Comparison of ENCODE assay signal across 8 cellular contexts in the genomic region with DNA sequence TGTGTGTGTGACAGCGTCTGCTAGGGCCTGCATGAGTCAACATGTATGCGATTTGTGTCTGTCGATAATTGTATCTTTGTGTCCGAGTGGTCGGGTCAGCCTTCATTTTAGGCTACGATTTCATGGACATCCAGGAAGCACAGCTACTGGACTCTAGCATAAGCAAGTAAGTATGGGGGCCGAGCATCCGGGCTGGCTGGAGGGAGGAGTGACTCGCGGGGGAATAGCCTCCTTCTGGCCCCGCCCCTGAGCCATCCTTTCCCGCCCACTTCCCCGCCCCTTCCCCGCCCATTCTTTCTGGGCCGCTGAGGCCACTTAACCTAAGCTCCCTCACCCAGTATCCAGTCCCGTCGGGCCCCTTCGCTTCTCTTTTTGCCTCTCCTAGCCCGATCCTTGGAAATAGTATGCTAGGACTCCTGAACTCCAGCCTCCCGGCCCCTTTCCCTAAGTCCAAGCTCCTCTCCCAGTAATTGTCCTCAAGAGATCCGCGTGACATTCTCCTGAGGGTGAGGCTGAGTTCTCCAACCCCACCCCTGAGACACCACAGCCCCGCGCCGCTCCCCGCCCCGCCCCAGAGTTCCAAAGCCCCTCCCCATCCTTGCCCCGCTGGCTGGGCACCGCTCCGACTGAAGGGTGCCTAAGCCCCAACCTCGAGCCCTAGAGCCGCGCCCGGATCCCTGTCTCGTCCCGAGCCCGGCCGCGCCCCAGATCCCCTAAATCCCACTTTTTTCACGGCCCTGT. TPM values are rescaled to one million over a fixed set of nuclear protein-coding genes. Genes with fewer than 3 reads are reported as not detected.
DNase-seq lines count a peak whose midpoint lies in the region; ATAC-seq and TF ChIP-seq lines count a peak whose summit lies in the region.

No MANE protein-coding gene starts in this region.

- peaks cover 14% of the 10 kb centered on the region for H3K27me3 Mint-ChIP-seq in endothelial cell (ENCODE audit: unreplicated experiment)

- no peaks in the 10 kb centered on the region for H3K27me3 ChIP-seq in NT2/D1 (ENCODE audit: insufficient read depth, insufficient read length)

- H3K36me3 ChIP-seq in NT2/D1 (ENCODE audit: insufficient read depth, insufficient read length, low read length) = peaks cover 24% of the 10 kb centered on the region

- H3K27ac Mint-ChIP-seq in endothelial cell (ENCODE audit: unreplicated experiment) = peak overlapping the region; percentile 42

- no peaks in the 10 kb centered on the region for H3K9me3 Mint-ChIP-seq in endothelial cell (ENCODE audit: unreplicated experiment)

- H3K4me1 Mint-ChIP-seq in endothelial cell (ENCODE audit: unreplicated experiment) = peaks cover 24% of the 10 kb centered on the region

- no peak for ATAC-seq in HG03520 (IDR thresholded peaks at IDR 0.05; ENCODE audit: unreplicated experiment)

- peak; percentile 91 for DNase-seq in HT-29 (ENCODE audit: low spot score)
- DNase-seq in NT2/D1 (ENCODE audit: low read depth, low spot score) = peak; percentile 87
- peak; percentile 90 for DNase-seq in activated CD8-positive, alpha-beta memory T cell treated with anti-CD3 and anti-CD28 coated beads, Interleukin-2, amount 50 U/mL, for 48 hours
- peak; percentile 84 for DNase-seq in endothelial cell (ENCODE audit: low spot score)
- peak; percentile 82 for DNase-seq in midbrain (lab: John Stamatoyannopoulos, UW)
- peak; percentile 52 to 55 for DNase-seq in stimulated activated CD8-positive, alpha-beta memory T cell treated with anti-CD3 and anti-CD28 coated beads, Interleukin-15, amount 100 ng/mL, for 4 hours (ENCODE audit: low read depth in 2 of 2)

- peaks cover 13% of the 10 kb centered on the region for H3K36me3 Mint-ChIP-seq in endothelial cell (ENCODE audit: low read depth, unreplicated experiment)

- no peak for TF ChIP-seq CTCF in GM12875 (IDR thresholded peaks at IDR 0.05; ENCODE audit: borderline replicate concordance, insufficient read depth, low read depth, low read length)
- TF ChIP-seq CTCF in endothelial cell (IDR thresholded peaks at IDR 0.05; ENCODE audit: unreplicated experiment) = no peak

- H3K9ac ChIP-seq in NT2/D1 (ENCODE audit: insufficient read length, low read depth) = peak overlapping the region; percentile 85

- H3K4me1 ChIP-seq in NT2/D1 (ENCODE audit: insufficient read depth, insufficient read length) = peaks cover 24% of the 10 kb centered on the region

- peak overlapping the region; percentile 91 for H3K4me3 Mint-ChIP-seq in endothelial cell (ENCODE audit: unreplicated experiment)

- no peaks in the 10 kb centered on the region for H3K9me3 ChIP-seq in NT2/D1 (ENCODE audit: insufficient read depth, low read length)

- peak overlapping the region; percentile 33 for H3K4me3 ChIP-seq in GM12875 (ENCODE audit: low read depth, low read length)
- peak overlapping the region; percentile 69 for H3K4me3 ChIP-seq in NT2/D1 (ENCODE audit: insufficient read length, low read depth)

RNA-seq across cellular contexts. Expression of gene MAP3K6, which starts 1.2 kb away (rescaled TPM):
- total RNA-seq in HT-29 (2014; rRNA removed; shearing (Covaris generic)) = 17.0 and 19.7 TPM in 2 replicates
- total RNA-seq in endothelial cell (ENCODE audit: unreplicated experiment) = 35.7 TPM

RNA-seq across cellular contexts. Expression of gene FCN3, which starts 9.1 kb away (rescaled TPM):
- total RNA-seq in HT-29 (2014; rRNA removed; shearing (Covaris generic)) = not detected in 2 replicates
- total RNA-seq in endothelial cell (ENCODE audit: unreplicated experiment) = 132 TPM

RNA-seq across cellular contexts. Expression of gene CD164L2, which starts 17.6 kb away (rescaled TPM):
- not detected in 2 replicates for total RNA-seq in HT-29 (2014; rRNA removed; shearing (Covaris generic))
- 0.72 TPM for total RNA-seq in endothelial cell (ENCODE audit: unreplicated experiment)

RNA-seq across cellular contexts. Expression of gene SYTL1, which starts 23.7 kb away (rescaled TPM):
- 17.1 and 21.9 TPM in 2 replicates for total RNA-seq in HT-29 (2014; rRNA removed; shearing (Covaris generic))
- total RNA-seq in endothelial cell (ENCODE audit: unreplicated experiment) = 1.3 TPM

RNA-seq across cellular contexts. Expression of gene GPR3, which starts 26.9 kb away (rescaled TPM):
- 2.1 and 2.6 TPM in 2 replicates for total RNA-seq in HT-29 (2014; rRNA removed; shearing (Covaris generic))
- 2.4 TPM for total RNA-seq in endothelial cell (ENCODE audit: unreplicated experiment)

Comparison
In these comparisons a context has a peak if more than half of its experiments do, and no peak if none do; other contexts are left out.
1. RNA of gene FCN3, which starts 9.1 kb away (total RNA-seq): 132 TPM in endothelial cell (single experiment); not detected in HT-29; every median in the first group is over 100 times any median in the second.
2. Peak in every context shown above with its lines, with median percentiles within 50 percentile points of each other: DNase-seq.